ENCODE assay signal across 8 cellular contexts in genomic region chr4:87092389-87093141, GRCh38.
DNase-seq lines count a peak whose midpoint lies in the region; ATAC-seq and TF ChIP-seq lines count a peak whose summit lies in the region.

No MANE protein-coding gene starts in this region.

- H3K9me3 Mint-ChIP-seq in Calu3 (ENCODE audit: low read depth, unreplicated experiment) = no peaks in the 10 kb centered on the region
- H3K9me3 Mint-ChIP-seq in activated CD4-positive, alpha-beta T cell treated with anti-CD3 and anti-CD28 coated beads, Interleukin-2, amount 10 ng/mL, durations not matched to agents 24 days and 14 days = no peaks in the 10 kb centered on the region

- H3K27ac Mint-ChIP-seq in Calu3 (ENCODE audit: unreplicated experiment) = no peak overlapping the region
- no peak overlapping the region for H3K27ac Mint-ChIP-seq in activated CD4-positive, alpha-beta T cell treated with anti-CD3 and anti-CD28 coated beads, Interleukin-2, amount 10 ng/mL, durations not matched to agents 24 days and 14 days

- ATAC-seq in left lung (peak; percentile 91), GM19395 (IDR thresholded peaks at IDR 0.05; ENCODE audit: unreplicated experiment) (no peak)

- H3K27me3 Mint-ChIP-seq in Calu3 (ENCODE audit: unreplicated experiment) = no peaks in the 10 kb centered on the region
- no peaks in the 10 kb centered on the region for H3K27me3 Mint-ChIP-seq in activated CD4-positive, alpha-beta T cell treated with anti-CD3 and anti-CD28 coated beads, Interleukin-2, amount 10 ng/mL, durations not matched to agents 24 days and 14 days

- H3K4me3 ChIP-seq in brain microvascular endothelial cell (ENCODE audit: low read depth, low read length) (no peak overlapping the region), left lung (no peak overlapping the region)

- DNase-seq in Calu3 (peak; percentile 75), HCEC 1CT (peak; percentile 46), NCI-H2196 (lab: John Stamatoyannopoulos, UW; ENCODE audit: unreplicated experiment) (peak; percentile 61), brain microvascular endothelial cell (peak; percentile 81), left lung (peak in 1 of 2 donors; percentile 86)
- no peak for DNase-seq in stimulated activated naive CD4-positive, alpha-beta T cell treated with Interleukin-2 at 50 U/mL for 16 hours (lab: John Stamatoyannopoulos, UW)
- no peak for DNase-seq in activated CD4-positive, alpha-beta T cell treated with anti-CD3 and anti-CD28 coated beads, Interleukin-2, amount 10 ng/mL, durations not matched to agents 24 days and 14 days

- in situ Hi-C loops in brain microvascular endothelial cell (cut with HindIII; ENCODE audit: low pct_ligation_motif_present, low sequenced_read_pairs) = no loop called here

- H3K4me3 Mint-ChIP-seq in Calu3 (ENCODE audit: low read depth, unreplicated experiment) = no peak overlapping the region
- no peak overlapping the region for H3K4me3 Mint-ChIP-seq in activated CD4-positive, alpha-beta T cell treated with anti-CD3 and anti-CD28 coated beads, Interleukin-2, amount 10 ng/mL, durations not matched to agents 24 days and 14 days

- H3K27me3 ChIP-seq in brain microvascular endothelial cell (replicated peaks) = no peaks in the 10 kb centered on the region
- H3K27me3 ChIP-seq in left lung = no peaks in the 10 kb centered on the region

- CTCF ChIA-PET in Calu3 (lab: Charles Lee) = interaction anchor here (0.8 to 2.3 kb wide), 5 partner anchors 48 to 170 kb away, joined by 3 to 27 read pairs (median 7); partner anchors contain the start of gene AFF1

- H3K4me1 ChIP-seq in left lung = peaks cover 12 to 48% of the 10 kb centered on the region in 2 donors

- H3K36me3 Mint-ChIP-seq in Calu3 (ENCODE audit: insufficient read depth, unreplicated experiment) = peaks cover 9% of the 10 kb centered on the region
- H3K36me3 Mint-ChIP-seq in activated CD4-positive, alpha-beta T cell treated with anti-CD3 and anti-CD28 coated beads, Interleukin-2, amount 10 ng/mL, durations not matched to agents 24 days and 14 days (ENCODE audit: low read depth) = peaks cover 19% of the 10 kb centered on the region

- peak overlapping the region; percentile 36 for H3K27ac ChIP-seq in brain microvascular endothelial cell
- H3K27ac ChIP-seq in left lung = peak overlapping the region in 1 of 2 donors; percentile 60

- no peaks in the 10 kb centered on the region for H3K9me3 ChIP-seq in left lung

- no TSS peak for BruUV-seq in Calu3 (replicated peaks; lab: Mats Ljungman, UMichigan)

- H3K4me1 Mint-ChIP-seq in Calu3 (ENCODE audit: low read depth, unreplicated experiment) = peaks cover 25% of the 10 kb centered on the region
- peaks cover 23% of the 10 kb centered on the region for H3K4me1 Mint-ChIP-seq in activated CD4-positive, alpha-beta T cell treated with anti-CD3 and anti-CD28 coated beads, Interleukin-2, amount 10 ng/mL, durations not matched to agents 24 days and 14 days

- intact Hi-C loops in Calu3 (cut with micrococcal nuclease; ENCODE audit: unreplicated experiment) (loop anchor here (2.0 to 5.0 kb wide), 3 partner anchors 80 to 170 kb away; partner anchors contain the start of gene AFF1), left lung (cut with DNase I) (loop anchor here in 1 of 2 donors (2.0 kb wide), 1 partner anchor 170 kb away; no protein-coding TSS in a partner anchor)
- intact Hi-C loops in activated CD4-positive, alpha-beta T cell treated with anti-CD3 and anti-CD28 coated beads, Interleukin-2, amount 10 ng/mL, durations not matched to agents 24 days and 14 days (cut with micrococcal nuclease) = loop anchor here (1.0 kb wide), 3 partner anchors 86 to 170 kb away; no protein-coding TSS in a partner anchor

- no peaks in the 10 kb centered on the region for H3K36me3 ChIP-seq in brain microvascular endothelial cell (replicated peaks)
- H3K36me3 ChIP-seq in left lung = peaks cover 0 to 25% of the 10 kb centered on the region in 2 donors

- no peak for TF ChIP-seq CTCF in Calu3 (IDR thresholded peaks at IDR 0.05; ENCODE audit: unreplicated experiment)
- no peak for TF ChIP-seq CTCF in brain microvascular endothelial cell (IDR thresholded peaks at IDR 0.05; ENCODE audit: low read depth, low read length, missing control alignments)
- TF ChIP-seq CTCF in left lung (IDR thresholded peaks at IDR 0.05) = no peak

Comparison
In these comparisons a context has a peak if more than half of its experiments do, and no peak if none do; other contexts are left out.
1. DNase-seq: peak in Calu3 (single experiment), HCEC 1CT (single experiment), NCI-H2196 (single experiment) and brain microvascular endothelial cell (single experiment); none in stimulated activated naive CD4-positive, alpha-beta T cell treated with Interleukin-2 at 50 U/mL for 16 hours (single experiment) and activated CD4-positive, alpha-beta T cell treated with anti-CD3 and anti-CD28 coated beads, Interleukin-2, amount 10 ng/mL, durations not matched to agents 24 days and 14 days (single experiment).